In genomic region chr12:66061076-66061475, GRCh38 we compare ENCODE assay signal across 16 cellular contexts.
DNase-seq lines count a peak whose midpoint lies in the region; ATAC-seq and TF ChIP-seq lines count a peak whose summit lies in the region.
"Had no signal": no experiment of that assay in that cellular context is flagged by ENCODE, and none has a peak within 500 bp of the region (broad histone marks: within the 10 kb centered on the region; RNA-seq: fewer than 3 reads in every experiment).

No MANE protein-coding gene starts in this region.

- H3K27me3 ChIP-seq in A673 (replicated peaks; ENCODE audit: insufficient read depth, low read depth, low read length, poor library complexity): no peaks in the 10 kb centered on the region
- no peaks in the 10 kb centered on the region for H3K27me3 ChIP-seq in HUES64 (ENCODE audit: insufficient read depth, low read length)
- no peaks in the 10 kb centered on the region for H3K27me3 ChIP-seq in esophagus muscularis mucosa
- H3K27me3 ChIP-seq in osteoblast (ENCODE audit: insufficient read depth, low read length): no peaks in the 10 kb centered on the region
- H3K27me3 ChIP-seq: BLaER1 treated with 17β-estradiol and CSF1 and Interleukin-3, amounts not matched to agents 10 nM and 100 nM had no signal

- no peaks in the 10 kb centered on the region for H3K36me3 ChIP-seq in A673 (ENCODE audit: insufficient read depth, low read length, poor library complexity, severe bottlenecking)
- no peaks in the 10 kb centered on the region for H3K36me3 ChIP-seq in HUES64 (ENCODE audit: insufficient read depth, low read length)
- H3K36me3 ChIP-seq in esophagus muscularis mucosa: no peaks in the 10 kb centered on the region
- no peaks in the 10 kb centered on the region for H3K36me3 ChIP-seq in osteoblast (ENCODE audit: insufficient read depth, low read length)
- H3K36me3 ChIP-seq: BLaER1 treated with 17β-estradiol and CSF1 and Interleukin-3, amounts not matched to agents 10 nM and 100 nM; HAP-1 had no signal

- POLR2A ChIA-PET in A673 (lab: Charles Lee; ENCODE audit: low non-redundant PET): no interaction called here

- no peak overlapping the region for H3K9ac ChIP-seq in HUES64 (ENCODE audit: low read depth, low read length)
- H3K9ac ChIP-seq: BLaER1 treated with 17β-estradiol and CSF1 and Interleukin-3, amounts not matched to agents 10 nM and 100 nM had no signal

- CTCF ChIA-PET in A673 (lab: Charles Lee): no interaction called here

- no peaks in the 10 kb centered on the region for H4K20me1 ChIP-seq in osteoblast (ENCODE audit: insufficient read depth, low read length)
- H4K20me1 ChIP-seq: BLaER1 treated with 17β-estradiol and CSF1 and Interleukin-3, amounts not matched to agents 10 nM and 100 nM had no signal

- peak overlapping the region; percentile 14 for H2AFZ ChIP-seq in osteoblast (ENCODE audit: low read length)

- H3K27ac ChIP-seq in A673 (ENCODE audit: low read depth, low read length, poor library complexity, severe bottlenecking) (peak overlapping the region; percentile 99), HUES64 (ENCODE audit: low read depth, low read length) (peak overlapping the region; percentile 0; the same call in 1 of the 2 replicates), esophagus muscularis mucosa (replicated peaks in 1 of 4) (no peak overlapping the region), osteoblast (ENCODE audit: low read depth, low read length) (no peak overlapping the region)
- H3K27ac ChIP-seq: BLaER1 treated with 17β-estradiol and CSF1 and Interleukin-3, amounts not matched to agents 10 nM and 100 nM had no signal

- TF ChIP-seq POLR2A in esophagus muscularis mucosa (IDR thresholded peaks at IDR 0.05; ENCODE audit: low read depth): no peak

- no peak for TF ChIP-seq CTCF in A673 (conservative IDR thresholded peaks at IDR 0.05; ENCODE audit: low read depth, low read length)
- TF ChIP-seq CTCF in esophagus muscularis mucosa (IDR thresholded peaks at IDR 0.05): no peak
- no peak for TF ChIP-seq CTCF in osteoblast (IDR thresholded peaks at IDR 0.05; ENCODE audit: extremely low read depth, low read depth, low read length)

- no peaks in the 10 kb centered on the region for H3K79me2 ChIP-seq in osteoblast (ENCODE audit: insufficient read depth, low read length)

- no peaks in the 10 kb centered on the region for H3K9me3 ChIP-seq in A673 (ENCODE audit: low read depth, low read length, poor library complexity, severe bottlenecking)
- no peaks in the 10 kb centered on the region for H3K9me3 ChIP-seq in HUES64 (ENCODE audit: insufficient read depth, low read depth, low read length)
- no peaks in the 10 kb centered on the region for H3K9me3 ChIP-seq in esophagus muscularis mucosa
- H3K9me3 ChIP-seq in osteoblast (ENCODE audit: low read depth, low read length): no peaks in the 10 kb centered on the region
- H3K9me3 ChIP-seq: BLaER1 treated with 17β-estradiol and CSF1 and Interleukin-3, amounts not matched to agents 10 nM and 100 nM; HAP-1 had no signal

- intact Hi-C loops in A673 (cut with micrococcal nuclease; ENCODE audit: unreplicated experiment): loop anchor here (10.0 kb wide), 1 partner anchor 206 kb away; no protein-coding TSS in a partner anchor
- intact Hi-C loops in esophagus muscularis mucosa (cut with DNase I): no loop called here

- H3K4me3 ChIP-seq in A673 (ENCODE audit: low read depth, low read length, poor library complexity, severe bottlenecking) (no peak overlapping the region), HUES64 (ENCODE audit: low read length) (no peak overlapping the region), esophagus muscularis mucosa (no peak overlapping the region), osteoblast (ENCODE audit: insufficient read depth, low read length) (no peak overlapping the region)
- H3K4me3 ChIP-seq: BLaER1 treated with 17β-estradiol and CSF1 and Interleukin-3, amounts not matched to agents 10 nM and 100 nM; HAP-1 had no signal

- peak overlapping the region; percentile 20 for H3K4me2 ChIP-seq in osteoblast (ENCODE audit: insufficient read depth, low read length)
- H3K4me2 ChIP-seq: BLaER1 treated with 17β-estradiol and CSF1 and Interleukin-3, amounts not matched to agents 10 nM and 100 nM had no signal

- peaks cover 86% of the 10 kb centered on the region for H3K4me1 ChIP-seq in A673 (ENCODE audit: insufficient read depth, low read length, poor library complexity, severe bottlenecking)
- H3K4me1 ChIP-seq in HUES64 (ENCODE audit: insufficient read depth, low read length): peaks cover 46% of the 10 kb centered on the region
- H3K4me1 ChIP-seq in esophagus muscularis mucosa: no peaks in the 10 kb centered on the region
- H3K4me1 ChIP-seq in osteoblast (ENCODE audit: insufficient read depth, low read length): peaks cover 26% of the 10 kb centered on the region
- H3K4me1 ChIP-seq: HAP-1 had no signal

- no peak for DNase-seq in A673 (ENCODE audit: low spot score)
- DNase-seq in esophagus muscularis mucosa (ENCODE audit: extremely low spot score): peak; percentile 64
- DNase-seq in osteoblast (ENCODE audit: insufficient read length, low spot score, missing footprints): no peak
- DNase-seq in GF-D8 (lab: John Stamatoyannopoulos, UW): no peak
- DNase-seq: 8988T; ACHN; Calu3; CD4-positive, CD25-positive, alpha-beta regulatory T cell; DMS79; GOT3; HFFc6 had no signal

- no TSS peak for BruUV-seq in A673 (replicated peaks; lab: Mats Ljungman, UMichigan)

- WGBS in HUES64: 94% methylated on average over 2 of the region's 3 CpGs
- WGBS in esophagus muscularis mucosa: 89% methylated on average over 3 of the region's 3 CpGs

- ATAC-seq in GM18909 (IDR thresholded peaks at IDR 0.05; ENCODE audit: poor library complexity, unreplicated experiment): no peak
- ATAC-seq in HG02759 (IDR thresholded peaks at IDR 0.05; ENCODE audit: unreplicated experiment): no peak

- no peak for TF ChIP-seq EP300 in esophagus muscularis mucosa (IDR thresholded peaks at IDR 0.05)

Comparison
In these comparisons a context has a peak if more than half of its experiments do, and no peak if none do; other contexts are left out.
1. H3K27ac ChIP-seq: peak in A673 (single experiment) and HUES64 (single experiment); none in esophagus muscularis mucosa (0 of 4) and osteoblast (single experiment).